ENCODE assay signal across 11 cellular contexts in genomic region chr10:63603709-63604445, GRCh38.
DNase-seq lines count a peak whose midpoint lies in the region; ATAC-seq lines count a peak whose summit lies in the region.
"Had no signal": no experiment of that assay in that cellular context is flagged by ENCODE, and none has a peak within 500 bp of the region (broad histone marks: within the 10 kb centered on the region; RNA-seq: fewer than 3 reads in every experiment).

No MANE protein-coding gene starts in this region.

- no peaks in the 10 kb centered on the region for H3K9me3 ChIP-seq in right cardiac atrium (ENCODE audit: control insufficient read depth, low read length)

- peaks cover 1% of the 10 kb centered on the region for H3K4me1 ChIP-seq in right cardiac atrium (ENCODE audit: control insufficient read depth, insufficient read depth, low read length)

- 88% methylated on average over 7 of the region's 7 CpGs for WGBS in right cardiac atrium

- intact Hi-C loops in right cardiac atrium (cut with DNase I): no loop called here

- ATAC-seq in GM18498 (IDR thresholded peaks at IDR 0.05; ENCODE audit: unreplicated experiment): peak; percentile 84
- ATAC-seq in GM21529 (IDR thresholded peaks at IDR 0.05; ENCODE audit: unreplicated experiment): peak; percentile 74
- ATAC-seq in HG03460 (IDR thresholded peaks at IDR 0.05; ENCODE audit: unreplicated experiment): peak; percentile 56
- no peak for ATAC-seq in esophagus mucosa
- no peak for ATAC-seq in right cardiac atrium
- ATAC-seq: T-helper 17 cell had no signal

- H3K4me3 ChIP-seq in right cardiac atrium (ENCODE audit: low read length): no peak overlapping the region
- H3K4me3 ChIP-seq: dorsolateral prefrontal cortex had no signal

- peak; percentile 42 for DNase-seq in hepatic stellate cell (ENCODE audit: low spot score)
- DNase-seq in NOMO-1 (lab: John Stamatoyannopoulos, UW; ENCODE audit: unreplicated experiment in 2 of 2): no peak
- DNase-seq in HuH-7.5 (ENCODE audit: low spot score): no peak
- DNase-seq in right cardiac atrium: no peak
- DNase-seq: dorsolateral prefrontal cortex, NCI-H510A treated with DMSO at 0.1 percent for 48 hours, T-helper 17 cell had no signal

- H3K27ac ChIP-seq in right cardiac atrium (ENCODE audit: low read length): no peak overlapping the region

- H3K27me3 ChIP-seq in right cardiac atrium (ENCODE audit: control insufficient read depth, insufficient read depth): no peaks in the 10 kb centered on the region
- H3K27me3 ChIP-seq: dorsolateral prefrontal cortex had no signal

Comparison
In these comparisons a context has a peak if more than half of its experiments do, and no peak if none do; other contexts are left out.
1. ATAC-seq: peak in GM18498 (single experiment), GM21529 (single experiment) and HG03460 (single experiment); none in esophagus mucosa (single experiment) and right cardiac atrium (0 of 2).